8 cellular contexts compared by ENCODE assay signal in genomic region chr11:96306933-96307747, GRCh38. TPM values are rescaled to one million over a fixed set of nuclear protein-coding genes. Genes with fewer than 3 reads are reported as not detected.
A peak's percentile ranks its signal among the peaks of the same experiment; 100 is the strongest.
DNase-seq lines count a peak whose midpoint lies in the region; ATAC-seq and TF ChIP-seq lines count a peak whose summit lies in the region.

No MANE protein-coding gene starts in this region.

- H3K4me3 ChIP-seq in mucosa of rectum (ENCODE audit: low read length in 2 of 2) (peak overlapping the region; percentile 59 to 65), upper lobe of left lung (peak overlapping the region in 3 of 4 donors; percentile 12 to 31 (median 25))

- H3K27ac ChIP-seq in mucosa of rectum (ENCODE audit: low read depth in 2 of 2, low read length in 2 of 2) (peak overlapping the region; percentile 90 to 92), upper lobe of left lung (peak overlapping the region; percentile 70 to 84 (median 82))

- H3K9me3 ChIP-seq in mucosa of rectum (ENCODE audit: control insufficient read depth in 2 of 2, low read length in 2 of 2), result no peaks in the 10 kb centered on the region
- H3K9me3 ChIP-seq in upper lobe of left lung, result no peaks in the 10 kb centered on the region

- TF ChIP-seq POLR2A in erythroblast (IDR thresholded peaks at IDR 0.05; ENCODE audit: low read length), result no peak
- no peak for TF ChIP-seq POLR2A in upper lobe of left lung (IDR thresholded peaks at IDR 0.05)

- ATAC-seq in upper lobe of left lung (ENCODE audit: low FRiP score in 2 of 2) (peak; percentile 93 to 95), GM21423 (IDR thresholded peaks at IDR 0.05; ENCODE audit: unreplicated experiment) (no peak)

- no peaks in the 10 kb centered on the region for H3K36me3 ChIP-seq in mucosa of rectum (ENCODE audit: control insufficient read depth in 2 of 2, insufficient read depth in 2 of 2, low read length in 2 of 2)
- no peaks in the 10 kb centered on the region for H3K36me3 ChIP-seq in upper lobe of left lung

- no peak for TF ChIP-seq CTCF in upper lobe of left lung (IDR thresholded peaks at IDR 0.05)

- H3K27me3 ChIP-seq in mucosa of rectum (ENCODE audit: control insufficient read depth in 2 of 2, insufficient read depth in 2 of 2, low read length in 2 of 2), result no peaks in the 10 kb centered on the region
- no peaks in the 10 kb centered on the region for H3K27me3 ChIP-seq in upper lobe of left lung

- peaks cover 32 to 57% of the 10 kb centered on the region in 2 donors for H3K4me1 ChIP-seq in mucosa of rectum (ENCODE audit: control insufficient read depth in 2 of 2, insufficient read depth in 2 of 2, low read length in 2 of 2)
- H3K4me1 ChIP-seq in upper lobe of left lung, result peaks cover 55 to 80% (median 63%) of the 10 kb centered on the region in 4 donors

- no peak for TF ChIP-seq EP300 in upper lobe of left lung (IDR thresholded peaks at IDR 0.05)

- 21 to 22% methylated on average over 10 of the region's 10 CpGs for WGBS in upper lobe of left lung, 2 donors

- DNase-seq in Ammon's horn (ENCODE audit: low spot score), result peak; percentile 74
- DNase-seq in HT1080 (ENCODE audit: low read depth), result peak; percentile 98
- DNase-seq in SW480 (ENCODE audit: low spot score), result peak; percentile 96
- peak; percentile 7 to 12 for DNase-seq in erythroblast (lab: John Stamatoyannopoulos, UW)
- DNase-seq in upper lobe of left lung, result peak in 1 of 2 donors; percentile 91
- DNase-seq in NCI-H1694 treated with DMSO at 0.1 percent for 48 hours (lab: John Stamatoyannopoulos, UW), result no peak

- peak overlapping the region; percentile 61 to 67 for H3K9ac ChIP-seq in mucosa of rectum (ENCODE audit: low read depth in 1 of 2, low read length in 2 of 2)

RNA-seq across cellular contexts. Expression of gene MAML2, which starts 35.9 kb away (rescaled TPM):
- 5.4 and 7.2 TPM in 2 replicates for total RNA-seq in HT1080 (2014; rRNA removed; shearing (Covaris generic))
- 6.5 and 9.8 TPM in 2 replicates for polyA plus RNA-seq in HT1080 (2015; cell fraction: cytosol; rRNA removed)
- polyA plus RNA-seq in HT1080 (2015; cell fraction: nucleus; rRNA removed), result 12.1 and 13.2 TPM in 2 replicates
- 10 to 100 TPM; 19.5 to 36.6 (median 26.3) TPM for total RNA-seq in upper lobe of left lung
